In the genomic region with DNA sequence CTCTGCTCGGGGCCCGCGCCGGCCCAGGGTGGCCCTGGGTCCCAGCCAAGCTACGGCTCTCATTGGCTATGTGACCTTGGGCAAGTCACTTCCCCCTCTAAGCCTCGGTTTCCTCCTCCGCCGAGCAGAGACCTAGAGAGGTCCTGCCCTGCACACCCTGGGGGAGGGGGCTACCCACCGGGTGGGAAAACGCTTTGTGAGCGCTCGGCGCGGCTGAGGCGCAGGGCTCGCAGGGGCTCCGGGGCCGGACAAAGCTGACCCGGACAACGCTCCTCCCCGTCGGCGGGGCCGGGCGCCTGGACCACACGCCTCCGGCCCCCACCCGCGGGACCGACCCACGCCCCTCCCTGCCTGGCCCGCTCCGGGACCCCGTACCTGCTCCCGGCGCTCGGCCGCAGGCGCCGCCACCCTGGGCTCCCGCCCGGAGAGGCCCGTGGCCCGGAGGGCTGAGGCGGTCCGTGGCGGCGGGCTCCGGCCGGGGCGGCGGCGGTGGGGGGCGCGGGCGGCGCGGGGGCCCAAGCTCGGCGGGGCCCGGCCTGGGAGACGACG, we compare ENCODE assay signal across 1 cellular context.
TF ChIP-seq lines count a peak whose summit lies in the region.

No MANE protein-coding gene starts in this region.

TF ChIP-seq in K562, 482 proteins besides CTCF, POLR2A, EP300 and RAD21 (continued from another document):
- TF ChIP-seq SMAD2 (IDR thresholded peaks at IDR 0.05; ENCODE audit: low read depth, low read length) (no peak), JUN (IDR thresholded peaks at IDR 0.05; ENCODE audit: borderline replicate concordance, low read depth, low read length) (no peak), JUN (CRISPR knock-in tag; IDR thresholded peaks at IDR 0.05; ENCODE audit: borderline replicate concordance) (no peak), FOS (IDR thresholded peaks at IDR 0.05; ENCODE audit: extremely low read depth, insufficient read length) (no peak), TRIM28 (IDR thresholded peaks at IDR 0.05) (no peak), ZNF778 (CRISPR knock-in tag; IDR thresholded peaks at IDR 0.05) (no peak), MITF (IDR thresholded peaks at IDR 0.05) (no peak), PHF8 (IDR thresholded peaks at IDR 0.05; ENCODE audit: borderline replicate concordance, low read length) (peak; percentile 32; the same call in 1 of the 2 replicates), NFATC3 (IDR thresholded peaks at IDR 0.05) (no peak), GABPA (tag; conservative IDR thresholded peaks at IDR 0.05; ENCODE audit: low read depth) (no peak), ZFX (CRISPR knock-in tag; IDR thresholded peaks at IDR 0.05) (peak; percentile 46; the same call in 1 of the 2 replicates), SPI1 (IDR thresholded peaks at IDR 0.05; ENCODE audit: borderline replicate concordance, low read depth, low read length) (0 out of 2 replicates have a peak, but pooled peaks have one; percentile 9), FIP1L1 (IDR thresholded peaks at IDR 0.05; ENCODE audit: low read depth, low read length, poor library complexity, severe bottlenecking) (no peak), ARID2 (IDR thresholded peaks at IDR 0.05) (no peak), SRSF3 (IDR thresholded peaks at IDR 0.05; ENCODE audit: insufficient read depth, low read length) (no peak), ZBED1 (IDR thresholded peaks at IDR 0.05) (no peak), NEUROD1 (IDR thresholded peaks at IDR 0.05; ENCODE audit: borderline replicate concordance, low read depth, low read length, partially characterized antibody) (no peak), POLR2B (IDR thresholded peaks at IDR 0.05; ENCODE audit: low read depth, partially characterized antibody) (no peak), ARID4B (CRISPR knock-in tag; IDR thresholded peaks at IDR 0.05) (no peak), NR2F6 (CRISPR knock-in tag; IDR thresholded peaks at IDR 0.05) (no peak), VEZF1 (CRISPR knock-in tag; IDR thresholded peaks at IDR 0.05) (peak; percentile 4; the same call in 1 of the 2 replicates), JUNB (CRISPR knock-in tag; conservative IDR thresholded peaks at IDR 0.05) (no peak), NR4A1 (CRISPR knock-in tag; IDR thresholded peaks at IDR 0.05) (no peak), NR4A1 (tag; IDR thresholded peaks at IDR 0.05) (no peak), NRF1 (conservative IDR thresholded peaks at IDR 0.05 in 1 of 2, IDR thresholded peaks at IDR 0.05 in 1 of 2) (peak; percentile 7 to 29; a peak in 1 of 4 replicates), HMGN3 (IDR thresholded peaks at IDR 0.05; ENCODE audit: borderline replicate concordance, extremely low read depth, insufficient read length, low read depth, low read length) (peak; percentile 20), UBTF (IDR thresholded peaks at IDR 0.05; ENCODE audit: borderline replicate concordance in 1 of 2, low read depth in 2 of 2, low read length in 2 of 2) (peak in 1 of 2 experiments; percentile 7; a peak in 1 of 4 replicates), TCFL5 (CRISPR knock-in tag; conservative IDR thresholded peaks at IDR 0.05) (no peak), TFAM (CRISPR knock-in tag; conservative IDR thresholded peaks at IDR 0.05) (no peak), XRCC5 (IDR thresholded peaks at IDR 0.05; ENCODE audit: low read depth, low read length) (no peak)
- TF ChIP-seq, protein P1, sequence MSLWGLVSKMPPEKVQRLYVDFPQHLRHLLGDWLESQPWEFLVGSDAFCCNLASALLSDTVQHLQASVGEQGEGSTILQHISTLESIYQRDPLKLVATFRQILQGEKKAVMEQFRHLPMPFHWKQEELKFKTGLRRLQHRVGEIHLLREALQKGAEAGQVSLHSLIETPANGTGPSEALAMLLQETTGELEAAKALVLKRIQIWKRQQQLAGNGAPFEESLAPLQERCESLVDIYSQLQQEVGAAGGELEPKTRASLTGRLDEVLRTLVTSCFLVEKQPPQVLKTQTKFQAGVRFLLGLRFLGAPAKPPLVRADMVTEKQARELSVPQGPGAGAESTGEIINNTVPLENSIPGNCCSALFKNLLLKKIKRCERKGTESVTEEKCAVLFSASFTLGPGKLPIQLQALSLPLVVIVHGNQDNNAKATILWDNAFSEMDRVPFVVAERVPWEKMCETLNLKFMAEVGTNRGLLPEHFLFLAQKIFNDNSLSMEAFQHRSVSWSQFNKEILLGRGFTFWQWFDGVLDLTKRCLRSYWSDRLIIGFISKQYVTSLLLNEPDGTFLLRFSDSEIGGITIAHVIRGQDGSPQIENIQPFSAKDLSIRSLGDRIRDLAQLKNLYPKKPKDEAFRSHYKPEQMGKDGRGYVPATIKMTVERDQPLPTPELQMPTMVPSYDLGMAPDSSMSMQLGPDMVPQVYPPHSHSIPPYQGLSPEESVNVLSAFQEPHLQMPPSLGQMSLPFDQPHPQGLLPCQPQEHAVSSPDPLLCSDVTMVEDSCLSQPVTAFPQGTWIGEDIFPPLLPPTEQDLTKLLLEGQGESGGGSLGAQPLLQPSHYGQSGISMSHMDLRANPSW (CRISPR knock-in tag; IDR thresholded peaks at IDR 0.05): no peak
